Comparison of ENCODE assay signal across 2 cellular contexts in genomic region chr17:29143894-29144293, GRCh38.
TF ChIP-seq lines count a peak whose summit lies in the region.

No MANE protein-coding gene starts in this region.

TF ChIP-seq in SK-N-SH, 30 proteins besides CTCF, POLR2A, EP300 and RAD21 (continued from another document):
- TF ChIP-seq REST (IDR thresholded peaks at IDR 0.05; ENCODE audit: low read depth, low read length): no peak
- TF ChIP-seq MXI1 (IDR thresholded peaks at IDR 0.05; ENCODE audit: low read depth, low read length): peak; percentile 95
TF ChIP-seq in SK-N-SH: peak in this region for 3.

TF ChIP-seq in SK-N-SH treated with all-trans-retinoic acid at 6 μM for 48 hours, 23 proteins besides CTCF, POLR2A, EP300 and RAD21 (continued from another document):
- no peak for TF ChIP-seq PATZ1 (CRISPR knock-in tag; IDR thresholded peaks at IDR 0.05; ENCODE audit: borderline replicate concordance)
- no peak for TF ChIP-seq TSHZ2 (CRISPR knock-in tag; IDR thresholded peaks at IDR 0.05)
- no peak for TF ChIP-seq ZC3H10 (CRISPR knock-in tag; IDR thresholded peaks at IDR 0.05)
- no peak for TF ChIP-seq CREB5 (CRISPR knock-in tag; IDR thresholded peaks at IDR 0.05; ENCODE audit: low read depth)
- no peak for TF ChIP-seq ESRRG (CRISPR knock-in tag; IDR thresholded peaks at IDR 0.05)
- TF ChIP-seq CSRNP3 (CRISPR knock-in tag; IDR thresholded peaks at IDR 0.05): no peak
- no peak for TF ChIP-seq BACH2 (CRISPR knock-in tag; IDR thresholded peaks at IDR 0.05; ENCODE audit: borderline replicate concordance)
- no peak for TF ChIP-seq ZFP30 (CRISPR knock-in tag; IDR thresholded peaks at IDR 0.05)
- no peak for TF ChIP-seq ZNF70 (CRISPR knock-in tag; IDR thresholded peaks at IDR 0.05)
- no peak for TF ChIP-seq ISL1 (CRISPR knock-in tag; IDR thresholded peaks at IDR 0.05)
- TF ChIP-seq ARNTL (CRISPR knock-in tag; IDR thresholded peaks at IDR 0.05; ENCODE audit: borderline replicate concordance, low read depth): no peak
